In genomic region chr7:33185786-33186185, GRCh38 we compare ENCODE assay signal across 8 cellular contexts. TPM values are rescaled to one million over a fixed set of nuclear protein-coding genes. Genes with fewer than 3 reads are reported as not detected.
DNase-seq lines count a peak whose midpoint lies in the region; ATAC-seq and TF ChIP-seq lines count a peak whose summit lies in the region.

No MANE protein-coding gene starts in this region.

- ATAC-seq in GM19468 (IDR thresholded peaks at IDR 0.05; ENCODE audit: extremely low read depth, unreplicated experiment) (peak; percentile 55), PC-3 (peak; percentile 98)

- no peaks in the 10 kb centered on the region for H3K9me3 Mint-ChIP-seq in nephron
- H3K9me3 Mint-ChIP-seq in activated naive CD8-positive, alpha-beta T cell treated with anti-CD3 and anti-CD28 coated beads for 36 hours = no peaks in the 10 kb centered on the region
- H3K9me3 Mint-ChIP-seq in activated T-helper 2 cell treated with anti-CD3 and anti-CD28 coated beads, Interferon-gamma antibody, Interleukin-2, Interleukin-4, amounts not matched to agents 10 μg/mL and 5 μg/mL and 100 μg/mL, durations not matched to agents 14 hours and 24 hours and 36 hours = no peaks in the 10 kb centered on the region

- no peaks in the 10 kb centered on the region for H3K36me3 ChIP-seq in PC-3 (ENCODE audit: low read depth, low read length)

- intact Hi-C loops in PC-3 (cut with micrococcal nuclease) = loop anchor here (1.0 to 10.0 kb wide), 6 partner anchors 57 to 747 kb away; no protein-coding TSS in a partner anchor
- intact Hi-C loops in activated T-helper 2 cell treated with anti-CD3 and anti-CD28 coated beads, Interferon-gamma antibody, Interleukin-2, Interleukin-4, amounts not matched to agents 10 μg/mL and 5 μg/mL and 100 μg/mL, durations not matched to agents 14 hours and 24 hours and 36 hours (cut with micrococcal nuclease) = loop anchor here (10.0 kb wide), 1 partner anchor 559 kb away; no protein-coding TSS in a partner anchor

- H3K4me3 ChIP-seq in PC-3 (ENCODE audit: low read length) = no peak overlapping the region

- H3K9ac ChIP-seq in PC-3 (ENCODE audit: low read length) = no peak overlapping the region

- H3K27ac ChIP-seq in PC-3 (ENCODE audit: low read length) = no peak overlapping the region

- no TSS peak for BruUV-seq in PC-3 (replicated peaks; lab: Mats Ljungman, UMichigan)

- H3K36me3 Mint-ChIP-seq in nephron (ENCODE audit: low read depth) = peaks cover 7% of the 10 kb centered on the region
- peaks cover 3% of the 10 kb centered on the region for H3K36me3 Mint-ChIP-seq in activated naive CD8-positive, alpha-beta T cell treated with anti-CD3 and anti-CD28 coated beads for 36 hours
- no peaks in the 10 kb centered on the region for H3K36me3 Mint-ChIP-seq in activated T-helper 2 cell treated with anti-CD3 and anti-CD28 coated beads, Interferon-gamma antibody, Interleukin-2, Interleukin-4, amounts not matched to agents 10 μg/mL and 5 μg/mL and 100 μg/mL, durations not matched to agents 14 hours and 24 hours and 36 hours (ENCODE audit: low read depth)

- no peaks in the 10 kb centered on the region for H3K79me2 ChIP-seq in PC-3 (ENCODE audit: low read length)

- POLR2A ChIA-PET in PC-3 (lab: Charles Lee; ENCODE audit: unreplicated experiment) = interaction anchor here (0.7 kb wide), 1 partner anchor 802 kb away, joined by 4 read pairs; no protein-coding TSS in a partner anchor

- no peak overlapping the region for H3K27ac Mint-ChIP-seq in nephron
- H3K27ac Mint-ChIP-seq in activated naive CD8-positive, alpha-beta T cell treated with anti-CD3 and anti-CD28 coated beads for 36 hours = no peak overlapping the region
- H3K27ac Mint-ChIP-seq in activated T-helper 2 cell treated with anti-CD3 and anti-CD28 coated beads, Interferon-gamma antibody, Interleukin-2, Interleukin-4, amounts not matched to agents 10 μg/mL and 5 μg/mL and 100 μg/mL, durations not matched to agents 14 hours and 24 hours and 36 hours = no peak overlapping the region

- peak; percentile 85 for TF ChIP-seq CTCF in PC-3 (conservative IDR thresholded peaks at IDR 0.05; ENCODE audit: low read depth, low read length)
- TF ChIP-seq CTCF in nephron (IDR thresholded peaks at IDR 0.05; ENCODE audit: unreplicated experiment in 3 of 3) = peak; percentile 68 to 80 (median 80)

- no peaks in the 10 kb centered on the region for H3K27me3 ChIP-seq in PC-3 (ENCODE audit: low read length)

- no peak overlapping the region for H2AFZ ChIP-seq in PC-3 (ENCODE audit: low read length)

- no peaks in the 10 kb centered on the region for H3K9me2 ChIP-seq in PC-3 (replicated peaks; ENCODE audit: low read length)

- H3K4me2 ChIP-seq in PC-3 (ENCODE audit: low read length) = 0 out of 2 replicates have a peak overlapping the region, but pooled peaks have one; percentile 1

- no peaks in the 10 kb centered on the region for H4K20me1 ChIP-seq in PC-3 (ENCODE audit: low read length)

- no peaks in the 10 kb centered on the region for H3K27me3 Mint-ChIP-seq in nephron (ENCODE audit: low read depth)
- H3K27me3 Mint-ChIP-seq in activated naive CD8-positive, alpha-beta T cell treated with anti-CD3 and anti-CD28 coated beads for 36 hours = no peaks in the 10 kb centered on the region
- H3K27me3 Mint-ChIP-seq in activated T-helper 2 cell treated with anti-CD3 and anti-CD28 coated beads, Interferon-gamma antibody, Interleukin-2, Interleukin-4, amounts not matched to agents 10 μg/mL and 5 μg/mL and 100 μg/mL, durations not matched to agents 14 hours and 24 hours and 36 hours (ENCODE audit: low read depth) = no peaks in the 10 kb centered on the region

- H3K4me1 ChIP-seq in PC-3 (ENCODE audit: insufficient read depth, low read length) = no peaks in the 10 kb centered on the region

- CTCF ChIA-PET in PC-3 (lab: Charles Lee) = interaction anchor here (0.6 to 0.7 kb wide), 3 partner anchors 12 to 206 kb away, joined by 3 to 18 read pairs (median 3); no protein-coding TSS in a partner anchor

- peak; percentile 1 for DNase-seq in DMS79 (lab: John Stamatoyannopoulos, UW)
- peak; percentile 42 for DNase-seq in HuH-7 (ENCODE audit: low spot score)
- DNase-seq in PC-3 = peak; percentile 70
- peak; percentile 46 for DNase-seq in epidermal melanocyte (ENCODE audit: insufficient read length, low spot score)
- DNase-seq in activated naive CD8-positive, alpha-beta T cell treated with anti-CD3 and anti-CD28 coated beads for 36 hours = no peak
- DNase-seq in activated T-helper 2 cell treated with anti-CD3 and anti-CD28 coated beads, Interferon-gamma antibody, Interleukin-2, Interleukin-4, amounts not matched to agents 10 μg/mL and 5 μg/mL and 100 μg/mL, durations not matched to agents 14 hours and 24 hours and 36 hours (ENCODE audit: low spot score) = no peak

- no peaks in the 10 kb centered on the region for H3K9me3 ChIP-seq in PC-3 (ENCODE audit: low read length)

- peaks cover 15% of the 10 kb centered on the region for H3K4me1 Mint-ChIP-seq in nephron
- H3K4me1 Mint-ChIP-seq in activated naive CD8-positive, alpha-beta T cell treated with anti-CD3 and anti-CD28 coated beads for 36 hours = peaks cover 6% of the 10 kb centered on the region
- peaks cover 5% of the 10 kb centered on the region for H3K4me1 Mint-ChIP-seq in activated T-helper 2 cell treated with anti-CD3 and anti-CD28 coated beads, Interferon-gamma antibody, Interleukin-2, Interleukin-4, amounts not matched to agents 10 μg/mL and 5 μg/mL and 100 μg/mL, durations not matched to agents 14 hours and 24 hours and 36 hours (ENCODE audit: low read depth)

- no peak overlapping the region for H3K4me3 Mint-ChIP-seq in nephron
- no peak overlapping the region for H3K4me3 Mint-ChIP-seq in activated naive CD8-positive, alpha-beta T cell treated with anti-CD3 and anti-CD28 coated beads for 36 hours
- no peak overlapping the region for H3K4me3 Mint-ChIP-seq in activated T-helper 2 cell treated with anti-CD3 and anti-CD28 coated beads, Interferon-gamma antibody, Interleukin-2, Interleukin-4, amounts not matched to agents 10 μg/mL and 5 μg/mL and 100 μg/mL, durations not matched to agents 14 hours and 24 hours and 36 hours (ENCODE audit: low read depth)

- no peaks in the 10 kb centered on the region for H3F3A ChIP-seq in PC-3 (ENCODE audit: low read length, unreplicated experiment)

RNA-seq across cellular contexts. Expression of gene BBS9, which starts 56.4 kb away (rescaled TPM):
- 5.7 and 13.0 TPM in 2 replicates for total RNA-seq in PC-3 (2014; rRNA removed)
- total RNA-seq in activated naive CD8-positive, alpha-beta T cell treated with anti-CD3 and anti-CD28 coated beads for 36 hours = 1 to 10 TPM; 4.3 to 5.9 TPM
- 4.8 and 6.8 TPM in 2 replicates for total RNA-seq in activated T-helper 2 cell treated with anti-CD3 and anti-CD28 coated beads, Interferon-gamma antibody, Interleukin-2, Interleukin-4, amounts not matched to agents 10 μg/mL and 5 μg/mL and 100 μg/mL, durations not matched to agents 14 hours and 24 hours and 36 hours

Comparison
In these comparisons a context has a peak if more than half of its experiments do, and no peak if none do; other contexts are left out.
1. DNase-seq: peak in DMS79 (single experiment), HuH-7 (single experiment), PC-3 (single experiment) and epidermal melanocyte (single experiment); none in activated naive CD8-positive, alpha-beta T cell treated with anti-CD3 and anti-CD28 coated beads for 36 hours (single experiment) and activated T-helper 2 cell treated with anti-CD3 and anti-CD28 coated beads, Interferon-gamma antibody, Interleukin-2, Interleukin-4, amounts not matched to agents 10 μg/mL and 5 μg/mL and 100 μg/mL, durations not matched to agents 14 hours and 24 hours and 36 hours (single experiment).